Comparison of ENCODE assay signal across 9 cellular contexts in the genomic region with DNA sequence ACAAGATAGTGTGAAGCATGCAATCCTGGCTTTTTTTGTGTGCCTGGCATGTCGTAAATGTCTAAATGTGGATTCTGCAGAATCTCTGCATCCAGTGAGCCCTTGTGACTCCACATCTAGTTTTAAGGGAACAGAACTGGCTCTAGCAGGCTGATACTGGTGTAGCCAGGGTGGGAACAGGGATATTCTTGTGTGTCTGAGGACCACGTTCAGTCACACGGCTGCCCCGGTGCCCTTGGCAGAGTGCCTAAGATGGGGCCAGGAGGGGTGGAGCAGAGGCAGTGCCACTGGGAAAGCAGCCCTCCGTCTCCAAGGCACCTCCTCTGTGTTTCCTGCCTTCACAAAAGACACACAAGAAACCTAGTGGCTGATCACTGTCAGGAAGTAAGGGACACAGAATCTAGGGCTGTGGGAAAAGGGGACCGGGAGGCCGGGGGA.
DNase-seq lines count a peak whose midpoint lies in the region; TF ChIP-seq lines count a peak whose summit lies in the region.
"Had no signal": no experiment of that assay in that cellular context is flagged by ENCODE, and none has a peak within 500 bp of the region (broad histone marks: within the 10 kb centered on the region; RNA-seq: fewer than 3 reads in every experiment).

No MANE protein-coding gene starts in this region.

- TF ChIP-seq CTCF in Caco-2 (IDR thresholded peaks at IDR 0.05; ENCODE audit: insufficient read depth in 1 of 2, low read depth in 1 of 2, low read length in 1 of 2, severe bottlenecking in 1 of 2, unreplicated experiment in 1 of 2) (no peak), neural progenitor cell (IDR thresholded peaks at IDR 0.05) (no peak), lower leg skin (IDR thresholded peaks at IDR 0.05) (no peak), GM20000 (IDR thresholded peaks at IDR 0.05; ENCODE audit: extremely low read depth, missing control alignments) (no peak)

- CTCF ChIA-PET in Caco-2 (lab: Charles Lee), result no interaction called here

- H3K9me3 Mint-ChIP-seq in Caco-2 (ENCODE audit: unreplicated experiment) (no peaks in the 10 kb centered on the region), neural progenitor cell (peaks cover 5% of the 10 kb centered on the region)

- no peak overlapping the region for H3K27ac ChIP-seq in neural progenitor cell

- DNase-seq in Caco-2, result peak in 1 of 2 experiments; percentile 18
- peak; percentile 25 to 63 for DNase-seq in NCI-H446 (lab: John Stamatoyannopoulos, UW)
- DNase-seq in fibroblast of gingiva (ENCODE audit: low read depth), result peak; percentile 6
- DNase-seq in neural progenitor cell (ENCODE audit: low spot score), result peak; percentile 37
- no peak for DNase-seq in T-helper 2 cell
- no peak for DNase-seq in lower leg skin (ENCODE audit: low spot score in 2 of 2)
- no peak for DNase-seq in SIG-M5 treated with dmso at 0.1 percent for 504 hours (lab: John Stamatoyannopoulos, UW; ENCODE audit: unreplicated experiment)
- DNase-seq in GM20000 (ENCODE audit: low spot score), result no peak

- H3K9me3 ChIP-seq in Caco-2 (no peaks in the 10 kb centered on the region), neural progenitor cell (ENCODE audit: low read depth) (no peaks in the 10 kb centered on the region)

- H3K27me3 ChIP-seq in Caco-2 (replicated peaks; ENCODE audit: control insufficient read depth, insufficient read depth, low read length) (no peaks in the 10 kb centered on the region), neural progenitor cell (no peaks in the 10 kb centered on the region)

- H3K4me1 ChIP-seq in Caco-2 (peaks cover 23% of the 10 kb centered on the region), neural progenitor cell (peaks cover 19% of the 10 kb centered on the region)

- WGBS in lower leg skin, 2 donors, result 9 to 18% methylated on average over 7 of the region's 7 CpGs

- intact Hi-C loops in Caco-2 (cut with micrococcal nuclease; ENCODE audit: unreplicated experiment) (no loop called here), lower leg skin (cut with DNase I; ENCODE audit: low total_unique reads) (no loop called here)

- no TSS peak for BruUV-seq in Caco-2 (replicated peaks; lab: Mats Ljungman, UMichigan)

- TF ChIP-seq POLR2A in lower leg skin (IDR thresholded peaks at IDR 0.05), result no peak

- POLR2A ChIA-PET in Caco-2 (lab: Charles Lee), result no interaction called here

- H3K36me3 Mint-ChIP-seq in Caco-2 (ENCODE audit: insufficient read depth, unreplicated experiment), result no peaks in the 10 kb centered on the region
- no peaks in the 10 kb centered on the region for H3K36me3 Mint-ChIP-seq in neural progenitor cell
- H3K36me3 Mint-ChIP-seq: memory B cell had no signal

- H3K27ac Mint-ChIP-seq in Caco-2 (ENCODE audit: unreplicated experiment) (peak overlapping the region; percentile 52), neural progenitor cell (peak overlapping the region; percentile 99)
- H3K27ac Mint-ChIP-seq: memory B cell had no signal

- H3K4me2 ChIP-seq in neural progenitor cell, result peak overlapping the region; percentile 14

- H3K4me3 Mint-ChIP-seq in Caco-2 (ENCODE audit: unreplicated experiment) (no peak overlapping the region), neural progenitor cell (peak overlapping the region; percentile 57)
- H3K4me3 Mint-ChIP-seq: memory B cell had no signal

- H3K27me3 Mint-ChIP-seq in Caco-2 (ENCODE audit: insufficient read depth, unreplicated experiment) (no peaks in the 10 kb centered on the region), neural progenitor cell (ENCODE audit: insufficient read depth, low read depth) (peaks cover 3% of the 10 kb centered on the region)
- H3K27me3 Mint-ChIP-seq: memory B cell had no signal

- H3K4me1 Mint-ChIP-seq in Caco-2 (ENCODE audit: low read depth, unreplicated experiment), result peaks cover 28% of the 10 kb centered on the region
- peaks cover 64% of the 10 kb centered on the region for H3K4me1 Mint-ChIP-seq in neural progenitor cell
- H3K4me1 Mint-ChIP-seq: memory B cell had no signal

- H3K4me3 ChIP-seq in Caco-2 (ENCODE audit: low read depth, low read length) (no peak overlapping the region), neural progenitor cell (no peak overlapping the region), lower leg skin (ENCODE audit: low read depth, poor library complexity, severe bottlenecking) (no peak overlapping the region)

- no peak overlapping the region for H3K9ac ChIP-seq in neural progenitor cell

- H2AFZ ChIP-seq in neural progenitor cell (replicated peaks), result peak overlapping the region; percentile 95

- H3K79me2 ChIP-seq in neural progenitor cell (ENCODE audit: low read depth), result no peaks in the 10 kb centered on the region

- no peaks in the 10 kb centered on the region for H3F3A ChIP-seq in neural progenitor cell (ENCODE audit: low read depth)

- no peaks in the 10 kb centered on the region for H4K20me1 ChIP-seq in neural progenitor cell (ENCODE audit: low read depth)

- H3K36me3 ChIP-seq in Caco-2 (ENCODE audit: control insufficient read depth, insufficient read depth, low read length), result no peaks in the 10 kb centered on the region
- no peaks in the 10 kb centered on the region for H3K36me3 ChIP-seq in neural progenitor cell

Comparison
In these comparisons a context has a peak if more than half of its experiments do, and no peak if none do; other contexts are left out.
1. DNase-seq: peak in NCI-H446 (2 of 2), fibroblast of gingiva (single experiment) and neural progenitor cell (single experiment); none in T-helper 2 cell (0 of 5), lower leg skin (0 of 2), SIG-M5 treated with dmso at 0.1 percent for 504 hours (single experiment) and GM20000 (single experiment).